Comparison of ENCODE assay signal across 33 cellular contexts in genomic region chr4:16931906-16932305, GRCh38. TPM values are rescaled to one million over a fixed set of nuclear protein-coding genes. Genes with fewer than 3 reads are reported as not detected.
A peak's percentile ranks its signal among the peaks of the same experiment; 100 is the strongest.
DNase-seq lines count a peak whose midpoint lies in the region; ATAC-seq, FAIRE-seq and TF ChIP-seq lines count a peak whose summit lies in the region.
"Had no signal": no experiment of that assay in that cellular context is flagged by ENCODE, and none has a peak within 500 bp of the region (broad histone marks: within the 10 kb centered on the region; RNA-seq: fewer than 3 reads in every experiment).

No MANE protein-coding gene starts in this region.

- intact Hi-C loops in MCF 10A (cut with micrococcal nuclease) = no loop called here
- intact Hi-C loops in CD14-positive monocyte (cut with micrococcal nuclease) = no loop called here
- intact Hi-C loops in activated CD4-positive, alpha-beta T cell treated with anti-CD3 and anti-CD28 coated beads for 36 hours (cut with DNase I, micrococcal nuclease) = no loop called here
- intact Hi-C loops in kidney (cut with DNase I) = no loop called here

- H2BK15ac ChIP-seq in mesendoderm (replicated peaks; ENCODE audit: low read depth) = no peak overlapping the region

- no peak overlapping the region for H2AFZ ChIP-seq in fibroblast of lung (ENCODE audit: low read length)

- CTCF ChIA-PET in MCF 10A (lab: Yijun Ruan, JAX) = interaction anchor here (0.6 to 2.0 kb wide), 4 partner anchors 9 to 393 kb away, joined by 3 to 7 read pairs (median 4); no protein-coding TSS in a partner anchor
- CTCF ChIA-PET in activated CD4-positive, alpha-beta T cell treated with anti-CD3 and anti-CD28 coated beads for 36 hours (lab: Charles Lee) = interaction anchor here (0.6 kb wide), 1 partner anchor 39 kb away, joined by 9 read pairs; no protein-coding TSS in a partner anchor

- H3K27me3 Mint-ChIP-seq in MCF 10A (ENCODE audit: insufficient read depth, unreplicated experiment) (peaks cover 10% of the 10 kb centered on the region), CD14-positive monocyte (ENCODE audit: low read depth in 3 of 3) (peaks cover 0 to 5% (median 3%) of the 10 kb centered on the region in 3 donors)
- peaks cover 9% of the 10 kb centered on the region for H3K27me3 Mint-ChIP-seq in activated CD4-positive, alpha-beta T cell treated with anti-CD3 and anti-CD28 coated beads for 36 hours

- H4K8ac ChIP-seq in mesendoderm (ENCODE audit: low read depth, low read length) = no peak overlapping the region

- H3K79me2 ChIP-seq in fibroblast of lung (ENCODE audit: control insufficient read depth, insufficient read depth, low read length) (no peaks in the 10 kb centered on the region), mesendoderm (ENCODE audit: control insufficient read depth, insufficient read depth, low read length) (no peaks in the 10 kb centered on the region)

- H3K36me3 ChIP-seq in adipocyte (ENCODE audit: control insufficient read depth, insufficient read depth, low read length, severe bottlenecking) = no peaks in the 10 kb centered on the region
- no peaks in the 10 kb centered on the region for H3K36me3 ChIP-seq in fibroblast of lung (ENCODE audit: control insufficient read depth, insufficient read depth, low read length)
- H3K36me3 ChIP-seq in mesendoderm (ENCODE audit: control insufficient read depth, insufficient read depth, low read length) = no peaks in the 10 kb centered on the region
- no peaks in the 10 kb centered on the region for H3K36me3 ChIP-seq in kidney (ENCODE audit: control insufficient read depth in 1 of 2, insufficient read depth in 2 of 2, low read length in 2 of 2)
- H3K36me3 ChIP-seq: esophagus squamous epithelium, upper lobe of right lung, WERI-Rb-1 had no signal

- no peak overlapping the region for H3K4me3 ChIP-seq in AG10803 (ENCODE audit: low read length)
- no peak overlapping the region for H3K4me3 ChIP-seq in adipocyte (ENCODE audit: low read length)
- H3K4me3 ChIP-seq in fibroblast of lung (replicated peaks in 1 of 4; ENCODE audit: control extremely low read depth in 1 of 4, insufficient read depth in 1 of 4, low read depth in 3 of 4, low read length in 4 of 4) = no peak overlapping the region
- H3K4me3 ChIP-seq in mesendoderm (ENCODE audit: low read length) = no peak overlapping the region
- H3K4me3 ChIP-seq in kidney (ENCODE audit: low read length in 2 of 2) = no peak overlapping the region
- H3K4me3 ChIP-seq: dorsolateral prefrontal cortex, esophagus squamous epithelium, skin epidermis, upper lobe of right lung had no signal

- TF ChIP-seq CTCF in AG10803 (conservative IDR thresholded peaks at IDR 0.05; ENCODE audit: low read length) = no peak
- no peak for TF ChIP-seq CTCF in fibroblast of lung (conservative IDR thresholded peaks at IDR 0.05 in 1 of 2, IDR thresholded peaks at IDR 0.05 in 1 of 2; ENCODE audit: low read depth in 1 of 2, low read length in 2 of 2)
- no peak for TF ChIP-seq CTCF in MCF 10A (IDR thresholded peaks at IDR 0.05; ENCODE audit: unreplicated experiment)
- TF ChIP-seq CTCF in CD14-positive monocyte (IDR thresholded peaks at IDR 0.05) = no peak
- TF ChIP-seq CTCF in kidney (IDR thresholded peaks at IDR 0.05; ENCODE audit: borderline replicate concordance, extremely low read depth, insufficient read depth) = no peak

- no peak overlapping the region for H3K4me3 Mint-ChIP-seq in MCF 10A (ENCODE audit: unreplicated experiment)
- no peak overlapping the region for H3K4me3 Mint-ChIP-seq in CD14-positive monocyte
- H3K4me3 Mint-ChIP-seq in activated CD4-positive, alpha-beta T cell treated with anti-CD3 and anti-CD28 coated beads for 36 hours = no peak overlapping the region
- H3K4me3 Mint-ChIP-seq: activated CD4-positive, alpha-beta T cell treated with anti-CD3 and anti-CD28 coated beads, Interleukin-2, amount 10 ng/mL, durations not matched to agents 24 days and 14 days; activated naive CD8-positive, alpha-beta T cell; central memory CD8-positive, alpha-beta T cell; mesothelial cell of epicardium; stimulated activated naive B cell treated with anti-CD40 and anti-IgM and Interleukin-4, amounts not matched to agents 10 μg/mL and 1 μg/mL and 100 μg/mL, for 72 hours had no signal

- no peak overlapping the region for H2BK120ac ChIP-seq in mesendoderm (ENCODE audit: low read depth, low read length)

- peak overlapping the region; percentile 70 for H3K18ac ChIP-seq in mesendoderm (ENCODE audit: low read length)

- H3K9me3 Mint-ChIP-seq in MCF 10A (ENCODE audit: unreplicated experiment) = no peaks in the 10 kb centered on the region
- peaks cover 0 to 2% (median 0%) of the 10 kb centered on the region in 7 donors for H3K9me3 Mint-ChIP-seq in CD14-positive monocyte
- no peaks in the 10 kb centered on the region for H3K9me3 Mint-ChIP-seq in activated CD4-positive, alpha-beta T cell treated with anti-CD3 and anti-CD28 coated beads for 36 hours (ENCODE audit: low read depth)
- H3K9me3 Mint-ChIP-seq: activated CD4-positive, alpha-beta T cell treated with anti-CD3 and anti-CD28 coated beads, Interleukin-2, amount 10 ng/mL, durations not matched to agents 24 days and 14 days; central memory CD8-positive, alpha-beta T cell; mesothelial cell of epicardium had no signal

- no peak overlapping the region for H3K56ac ChIP-seq in mesendoderm (ENCODE audit: low read length)

- H3K9me3 ChIP-seq in adipocyte (ENCODE audit: control insufficient read depth, low read length) (no peaks in the 10 kb centered on the region), fibroblast of lung (ENCODE audit: control insufficient read depth, insufficient read depth, low read depth, low read length) (no peaks in the 10 kb centered on the region), kidney (ENCODE audit: control insufficient read depth in 1 of 2, low read length in 2 of 2) (no peaks in the 10 kb centered on the region)
- H3K9me3 ChIP-seq: esophagus squamous epithelium, upper lobe of right lung had no signal

- DNase-seq in AG10803 (ENCODE audit: low read depth) = peak; percentile 17
- peak; percentile 70 for DNase-seq in adipocyte (ENCODE audit: low read depth)
- DNase-seq in fibroblast of lung (ENCODE audit: low read depth in 2 of 2) = peak; percentile 47 to 63
- no peak for DNase-seq in mesendoderm
- no peak for DNase-seq in MCF 10A (ENCODE audit: unreplicated experiment)
- DNase-seq in CD14-positive monocyte (ENCODE audit: low spot score) = no peak
- no peak for DNase-seq in activated CD4-positive, alpha-beta T cell treated with anti-CD3 and anti-CD28 coated beads for 36 hours
- DNase-seq in kidney = no peak
- DNase-seq: activated effector memory CD4-positive, alpha-beta T cell treated with Interleukin-2 at 50 U/mL for 16 hours; activated T-cell treated with anti-CD3 and anti-CD28 coated beads, Interleukin-2, amount 50 U/mL, for 1 hour; anterior cingulate cortex; dorsolateral prefrontal cortex; esophagus squamous epithelium; GOT3; NCI-H1048; NCI-H446; NCI-H774; SIG-M5; stimulated activated naive B cell treated with anti-CD40 and anti-IgM and Interleukin-4, amounts not matched to agents 10 μg/mL and 1 μg/mL and 100 μg/mL, for 72 hours; SW 1271; T-helper 9 cell; upper lobe of right lung; WERI-Rb-1 had no signal

- H3K9ac ChIP-seq in adipocyte (ENCODE audit: low read length) = no peak overlapping the region
- H3K9ac ChIP-seq in fibroblast of lung (ENCODE audit: insufficient read depth, low read length) = no peak overlapping the region
- H3K9ac ChIP-seq in mesendoderm (ENCODE audit: low read length) = no peak overlapping the region
- no peak overlapping the region for H3K9ac ChIP-seq in kidney (ENCODE audit: low read length in 2 of 2)

- no peak overlapping the region for H3K23ac ChIP-seq in mesendoderm (ENCODE audit: low read length)

- no peak overlapping the region for H2BK5ac ChIP-seq in mesendoderm (ENCODE audit: low read length)

- no peaks in the 10 kb centered on the region for H3K36me3 Mint-ChIP-seq in MCF 10A (ENCODE audit: insufficient read depth, unreplicated experiment)
- no peaks in the 10 kb centered on the region for H3K36me3 Mint-ChIP-seq in CD14-positive monocyte
- no peaks in the 10 kb centered on the region for H3K36me3 Mint-ChIP-seq in activated CD4-positive, alpha-beta T cell treated with anti-CD3 and anti-CD28 coated beads for 36 hours (ENCODE audit: low read depth)
- H3K36me3 Mint-ChIP-seq: activated naive CD8-positive, alpha-beta T cell; mesothelial cell of epicardium; stimulated activated naive B cell treated with anti-CD40 and anti-IgM and Interleukin-4, amounts not matched to agents 10 μg/mL and 1 μg/mL and 100 μg/mL, for 72 hours had no signal

- WGBS in mesendoderm (ENCODE audit: extremely low coverage, insufficient coverage, low lambda C conversion rate) = no CpG with 5 or more reads among the region's 1 CpG

- no peak overlapping the region for H3K27ac ChIP-seq in fibroblast of lung (ENCODE audit: insufficient read depth, low read length)
- no peak overlapping the region for H3K27ac ChIP-seq in mesendoderm (ENCODE audit: low read depth, low read length)
- H3K27ac ChIP-seq in kidney (ENCODE audit: low read depth in 2 of 2, low read length in 2 of 2) = no peak overlapping the region
- H3K27ac ChIP-seq: dorsolateral prefrontal cortex, esophagus squamous epithelium, skin epidermis, upper lobe of right lung, WERI-Rb-1 had no signal

- no peaks in the 10 kb centered on the region for H3K79me1 ChIP-seq in mesendoderm (ENCODE audit: low read length)

- no peak overlapping the region for H3K4me2 ChIP-seq in fibroblast of lung (ENCODE audit: extremely low read depth, insufficient read depth, low read length)
- no peak overlapping the region for H3K4me2 ChIP-seq in mesendoderm (ENCODE audit: low read length)

- H3K27ac Mint-ChIP-seq in MCF 10A (ENCODE audit: low read depth, unreplicated experiment) = no peak overlapping the region
- no peak overlapping the region for H3K27ac Mint-ChIP-seq in CD14-positive monocyte
- no peak overlapping the region for H3K27ac Mint-ChIP-seq in activated CD4-positive, alpha-beta T cell treated with anti-CD3 and anti-CD28 coated beads for 36 hours
- H3K27ac Mint-ChIP-seq: activated CD4-positive, alpha-beta T cell treated with anti-CD3 and anti-CD28 coated beads, Interleukin-2, amount 10 ng/mL, durations not matched to agents 24 days and 14 days; activated naive CD8-positive, alpha-beta T cell; mesothelial cell of epicardium; stimulated activated naive B cell treated with anti-CD40 and anti-IgM and Interleukin-4, amounts not matched to agents 10 μg/mL and 1 μg/mL and 100 μg/mL, for 72 hours had no signal

- H4K5ac ChIP-seq in mesendoderm (ENCODE audit: low read length) = no peak overlapping the region

- FAIRE-seq in kidney (lab: Jason Lieb, UNC) = no peak
- FAIRE-seq: endometrium, G401.6, islet of Langerhans had no signal

- H4K20me1 ChIP-seq in fibroblast of lung (ENCODE audit: control insufficient read depth, extremely low read depth, insufficient read depth, low read length) = no peaks in the 10 kb centered on the region

- H2AK5ac ChIP-seq in mesendoderm (ENCODE audit: low read length) = peak overlapping the region; percentile 34

- H3K4me1 ChIP-seq in adipocyte (ENCODE audit: control insufficient read depth, insufficient read depth, low read length) = peaks cover 10% of the 10 kb centered on the region
- no peaks in the 10 kb centered on the region for H3K4me1 ChIP-seq in fibroblast of lung (ENCODE audit: control insufficient read depth, extremely low read depth, insufficient read depth, low read length)
- H3K4me1 ChIP-seq in mesendoderm (ENCODE audit: control insufficient read depth, low read depth, low read length) = peaks cover 5% of the 10 kb centered on the region
- H3K4me1 ChIP-seq in kidney (ENCODE audit: control insufficient read depth in 1 of 2, insufficient read depth in 1 of 2, low read depth in 1 of 2, low read length in 2 of 2) = no peaks in the 10 kb centered on the region
- H3K4me1 ChIP-seq: esophagus squamous epithelium, upper lobe of right lung had no signal

- H3K27me3 ChIP-seq in adipocyte (replicated peaks; ENCODE audit: control insufficient read depth, insufficient read depth, low read length) (no peaks in the 10 kb centered on the region), fibroblast of lung (ENCODE audit: control insufficient read depth, insufficient read depth, low read length) (no peaks in the 10 kb centered on the region), mesendoderm (ENCODE audit: insufficient read depth, low read length, poor library complexity) (no peaks in the 10 kb centered on the region)
- H3K27me3 ChIP-seq: dorsolateral prefrontal cortex, esophagus squamous epithelium, upper lobe of right lung had no signal

- no peak overlapping the region for H3K4ac ChIP-seq in mesendoderm (ENCODE audit: low read depth, low read length)

- no peak for ATAC-seq in activated CD4-positive, alpha-beta T cell treated with anti-CD3 and anti-CD28 coated beads for 36 hours
- ATAC-seq: Panc1; stimulated activated naive B cell treated with anti-CD40 and anti-IgM and Interleukin-4, amounts not matched to agents 10 μg/mL and 1 μg/mL and 100 μg/mL, for 72 hours; upper lobe of right lung had no signal

- no peaks in the 10 kb centered on the region for H3K4me1 Mint-ChIP-seq in MCF 10A (ENCODE audit: insufficient read depth, unreplicated experiment)
- H3K4me1 Mint-ChIP-seq in CD14-positive monocyte = no peaks in the 10 kb centered on the region
- no peaks in the 10 kb centered on the region for H3K4me1 Mint-ChIP-seq in activated CD4-positive, alpha-beta T cell treated with anti-CD3 and anti-CD28 coated beads for 36 hours
- H3K4me1 Mint-ChIP-seq: activated CD4-positive, alpha-beta T cell treated with anti-CD3 and anti-CD28 coated beads, Interleukin-2, amount 10 ng/mL, durations not matched to agents 24 days and 14 days; central memory CD8-positive, alpha-beta T cell; mesothelial cell of epicardium; stimulated activated naive B cell treated with anti-CD40 and anti-IgM and Interleukin-4, amounts not matched to agents 10 μg/mL and 1 μg/mL and 100 μg/mL, for 72 hours had no signal

- BruUV-seq in MCF 10A (replicated peaks; lab: Mats Ljungman, UMichigan) = no TSS peak

- POLR2A ChIA-PET in MCF 10A (lab: Yijun Ruan, JAX) = interaction anchor here (0.7 kb wide), 1 partner anchor 35 kb away, joined by 4 read pairs; no protein-coding TSS in a partner anchor
- POLR2A ChIA-PET in activated CD4-positive, alpha-beta T cell treated with anti-CD3 and anti-CD28 coated beads for 36 hours (lab: Charles Lee) = no interaction called here

RNA-seq across cellular contexts. Expression of gene LDB2, which starts 33.5 kb away (rescaled TPM):
- total RNA-seq in fibroblast of lung (40.6 and 78.3 TPM in 2 replicates), MCF 10A (2022) (not detected in 2 replicates), kidney (59.9 TPM)
- polyA plus RNA-seq in fibroblast of lung (41.6 and 65.2 TPM in 2 replicates), CD14-positive monocyte (not detected), kidney (ENCODE audit: insufficient read depth, low read depth, low replicate concordance) (26.9 TPM)
- polyA plus RNA-seq in fibroblast of lung (2012) = 17.2 and 22.2 TPM in 2 replicates
- 156 and 160 TPM in 2 replicates for polyA minus RNA-seq in fibroblast of lung (ENCODE audit: low replicate concordance)
- polyA plus RNA-seq in mesendoderm (2013, experiment 1 of 2) = 73.5 TPM
- polyA plus RNA-seq in mesendoderm (2013, experiment 2 of 2) = 73.8 TPM
- under 1 TPM in 1 of 2 experiments, not detected in 1; 0.14 TPM for total RNA-seq in activated CD4-positive, alpha-beta T cell treated with anti-CD3 and anti-CD28 coated beads for 36 hours
- total RNA-seq: activated CD4-positive, alpha-beta T cell treated with anti-CD3 and anti-CD28 coated beads, Interleukin-2, amount 10 ng/mL, durations not matched to agents 24 days and 14 days; activated CD8-positive, alpha-beta memory T cell treated with anti-CD3 and anti-CD28 coated beads for 36 hours had no signal

Comparison
In these comparisons a context has a peak if more than half of its experiments do, and no peak if none do; other contexts are left out.
1. DNase-seq: peak in AG10803 (single experiment), adipocyte (single experiment) and fibroblast of lung (2 of 2); none in mesendoderm (single experiment), MCF 10A (single experiment), CD14-positive monocyte (single experiment), activated CD4-positive, alpha-beta T cell treated with anti-CD3 and anti-CD28 coated beads for 36 hours (single experiment) and kidney (single experiment).
2. RNA of gene LDB2, which starts 33.5 kb away (total RNA-seq): 40.6 to 78.3 TPM in fibroblast of lung and 59.9 TPM in kidney (single experiment); 0.14 TPM in activated CD4-positive, alpha-beta T cell treated with anti-CD3 and anti-CD28 coated beads for 36 hours and not detected in MCF 10A; every median in the first group is over 10 times any median in the second.